ENCODE assay signal across 22 cellular contexts in the genomic region with DNA sequence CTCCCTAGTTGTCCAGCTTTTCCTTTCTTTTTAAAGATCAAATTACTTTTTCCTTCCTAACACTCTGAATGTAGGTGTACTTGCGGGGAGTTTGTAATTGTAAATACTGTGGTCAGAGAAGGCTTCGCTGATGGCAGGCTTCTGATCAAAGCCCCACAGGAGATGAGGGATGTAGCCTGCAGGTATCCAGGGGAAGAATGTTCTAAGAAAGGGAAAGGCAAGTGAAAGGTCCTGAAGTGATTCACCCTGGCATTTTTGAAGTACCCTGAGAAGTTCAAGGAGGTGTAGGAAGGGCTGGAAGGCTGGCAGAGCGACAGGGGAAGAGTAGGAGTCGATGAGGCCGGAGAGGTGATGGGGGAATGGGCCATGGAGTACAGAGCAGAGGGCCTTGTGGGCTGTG. TPM values are rescaled to one million over a fixed set of nuclear protein-coding genes. Genes with fewer than 3 reads are reported as not detected.
A peak's percentile ranks its signal among the peaks of the same experiment; 100 is the strongest.
DNase-seq lines count a peak whose midpoint lies in the region; ATAC-seq, FAIRE-seq and TF ChIP-seq lines count a peak whose summit lies in the region.
"Had no signal": no experiment of that assay in that cellular context is flagged by ENCODE, and none has a peak within 500 bp of the region (broad histone marks: within the 10 kb centered on the region; RNA-seq: fewer than 3 reads in every experiment).

No MANE protein-coding gene starts in this region.

- H3K9me3 ChIP-seq in heart right ventricle = no peaks in the 10 kb centered on the region
- no peaks in the 10 kb centered on the region for H3K9me3 ChIP-seq in left lung
- H3K9me3 ChIP-seq in uterus = no peaks in the 10 kb centered on the region
- H3K9me3 ChIP-seq: right lobe of liver had no signal

- H3K27me3 ChIP-seq in heart right ventricle = no peaks in the 10 kb centered on the region
- H3K27me3 ChIP-seq in left lung = no peaks in the 10 kb centered on the region
- H3K27me3 ChIP-seq in uterus = no peaks in the 10 kb centered on the region
- H3K27me3 ChIP-seq: dorsolateral prefrontal cortex, right lobe of liver had no signal

- H3K4me3 ChIP-seq in heart right ventricle (no peak overlapping the region), left lung (no peak overlapping the region), uterus (no peak overlapping the region)
- H3K4me3 ChIP-seq: dorsolateral prefrontal cortex, K562, right lobe of liver had no signal

- H3K36me3 ChIP-seq in heart right ventricle (no peaks in the 10 kb centered on the region), left lung (no peaks in the 10 kb centered on the region), uterus (no peaks in the 10 kb centered on the region)
- H3K36me3 ChIP-seq: right lobe of liver had no signal

- H3K27ac ChIP-seq in heart right ventricle (peak overlapping the region in 7 of 10 donors; percentile 23 to 75 (median 48)), left lung (no peak overlapping the region), uterus (peak overlapping the region; percentile 39 to 45)
- H3K27ac ChIP-seq: dorsolateral prefrontal cortex, right lobe of liver had no signal

- peak overlapping the region; percentile 62 for H3K4me3 Mint-ChIP-seq in activated T-cell treated with anti-CD3 and anti-CD28 coated beads, Interleukin-2, amount 50 U/mL, for 72 hours
- H3K4me3 Mint-ChIP-seq: activated CD8-positive, alpha-beta memory T cell treated with anti-CD3 and anti-CD28 coated beads, Interleukin-2, amount 10 ng/mL, durations not matched to agents 7 days and 5 days; brain; T-helper 17 cell; WTC11 had no signal

- H3K9me3 Mint-ChIP-seq in activated T-cell treated with anti-CD3 and anti-CD28 coated beads, Interleukin-2, amount 50 U/mL, for 72 hours = no peaks in the 10 kb centered on the region
- H3K9me3 Mint-ChIP-seq: brain, WTC11 had no signal

- no peak for ATAC-seq in heart right ventricle
- no peak for ATAC-seq in left cardiac atrium
- ATAC-seq in activated T-cell treated with anti-CD3 and anti-CD28 coated beads, Interleukin-2, amount 50 U/mL, for 72 hours (replicated peaks in 1 of 2) = no peak
- ATAC-seq in left lung = peak; percentile 33
- no peak for ATAC-seq in HG02885 (IDR thresholded peaks at IDR 0.05; ENCODE audit: poor library complexity, unreplicated experiment)
- ATAC-seq: activated CD8-positive, alpha-beta memory T cell treated with anti-CD3 and anti-CD28 coated beads, Interleukin-2, amount 10 ng/mL, durations not matched to agents 7 days and 5 days; HCT116; K562; WTC11 had no signal

- no peak for FAIRE-seq in RCC 7860 (lab: Jason Lieb, UNC)
- FAIRE-seq: GM19239, K562 had no signal

- peaks cover 76% of the 10 kb centered on the region for H3K4me1 Mint-ChIP-seq in activated T-cell treated with anti-CD3 and anti-CD28 coated beads, Interleukin-2, amount 50 U/mL, for 72 hours (ENCODE audit: low read depth)
- H3K4me1 Mint-ChIP-seq: WTC11 had no signal

- H3K36me3 Mint-ChIP-seq in activated T-cell treated with anti-CD3 and anti-CD28 coated beads, Interleukin-2, amount 50 U/mL, for 72 hours (ENCODE audit: insufficient read depth in 2 of 2) = no peaks in the 10 kb centered on the region
- H3K36me3 Mint-ChIP-seq: activated CD8-positive, alpha-beta memory T cell treated with anti-CD3 and anti-CD28 coated beads, Interleukin-2, amount 10 ng/mL, durations not matched to agents 7 days and 5 days; brain; WTC11 had no signal

- H3K27ac Mint-ChIP-seq in activated T-cell treated with anti-CD3 and anti-CD28 coated beads, Interleukin-2, amount 50 U/mL, for 72 hours = peak overlapping the region; percentile 43
- H3K27ac Mint-ChIP-seq: activated CD8-positive, alpha-beta memory T cell treated with anti-CD3 and anti-CD28 coated beads, Interleukin-2, amount 10 ng/mL, durations not matched to agents 7 days and 5 days; T-helper 17 cell; WTC11 had no signal

- TF ChIP-seq CTCF in heart right ventricle (IDR thresholded peaks at IDR 0.05) (no peak), left lung (IDR thresholded peaks at IDR 0.05) (no peak), uterus (IDR thresholded peaks at IDR 0.05) (no peak)

- DNase-seq in heart right ventricle (no peak), left cardiac atrium (no peak), left lung (no peak), uterus (no peak), RCC 7860 (ENCODE audit: low spot score) (no peak), dedifferentiated amniotic fluid mesenchymal stem cell (ENCODE audit: extremely low spot score) (no peak)
- no peak for DNase-seq in activated T-cell treated with anti-CD3 and anti-CD28 coated beads, Interleukin-2, amount 50 U/mL, for 72 hours
- DNase-seq: activated CD8-positive, alpha-beta memory T cell treated with anti-CD3 and anti-CD28 coated beads, Interleukin-2, amount 10 ng/mL, durations not matched to agents 7 days and 5 days; DND-41; dorsolateral prefrontal cortex; NCI-H2029; NCI-H526; right lobe of liver; SIG-M5; T-helper 17 cell had no signal

- H3K4me1 ChIP-seq in heart right ventricle (peaks cover 11 to 67% (median 51%) of the 10 kb centered on the region in 9 donors), left lung (no peaks in the 10 kb centered on the region), uterus (peaks cover 0 to 9% of the 10 kb centered on the region in 2 donors)

- H3K27me3 Mint-ChIP-seq in activated T-cell treated with anti-CD3 and anti-CD28 coated beads, Interleukin-2, amount 50 U/mL, for 72 hours (ENCODE audit: low read depth) = no peaks in the 10 kb centered on the region
- H3K27me3 Mint-ChIP-seq: activated CD8-positive, alpha-beta memory T cell treated with anti-CD3 and anti-CD28 coated beads, Interleukin-2, amount 10 ng/mL, durations not matched to agents 7 days and 5 days; brain; T-helper 17 cell had no signal

- intact Hi-C loops in heart right ventricle (cut with DNase I) (no loop called here), left cardiac atrium (cut with DNase I) (no loop called here), left lung (cut with DNase I) (no loop called here), uterus (cut with DNase I; ENCODE audit: low total_unique reads) (no loop called here)

- 94% methylated on average over 5 of the region's 5 CpGs for WGBS in heart right ventricle, 2 donors

- no peak for TF ChIP-seq POLR2A in uterus (IDR thresholded peaks at IDR 0.05)

RNA-seq across cellular contexts. Expression of a gene that starts 38.2 kb away (rescaled TPM):
- not detected for total RNA-seq in heart right ventricle
- not detected for polyA plus RNA-seq in heart right ventricle
- not detected for total RNA-seq in left cardiac atrium
- total RNA-seq in activated T-cell treated with anti-CD3 and anti-CD28 coated beads, Interleukin-2, amount 50 U/mL, for 72 hours = under 1 TPM; 0.25 to 0.74 TPM
- not detected for total RNA-seq in left lung
- not detected for total RNA-seq in uterus
- total RNA-seq: activated CD8-positive, alpha-beta memory T cell treated with anti-CD3 and anti-CD28 coated beads, Interleukin-2, amount 10 ng/mL, durations not matched to agents 7 days and 5 days; dorsolateral prefrontal cortex; right lobe of liver; T-helper 17 cell; urinary bladder; WTC11 had no signal
- polyA plus RNA-seq: urinary bladder had no signal

Comparison
In these comparisons a context has a peak if more than half of its experiments do, and no peak if none do; other contexts are left out.
1. H3K27ac ChIP-seq: peak in heart right ventricle (7 of 10) and uterus (2 of 2); none in left lung (0 of 2).